ENCODE assay signal across 18 cellular contexts in genomic region chr20:40979247-40979646, GRCh38.
"Had no signal": no experiment of that assay in that cellular context is flagged by ENCODE, and none has a peak within 500 bp of the region (broad histone marks: within the 10 kb centered on the region; RNA-seq: fewer than 3 reads in every experiment).

No MANE protein-coding gene starts in this region.

- H3K4me3 Mint-ChIP-seq: naive thymus-derived CD8-positive, alpha-beta T cell had no signal

- H3K27ac ChIP-seq: coronary artery, neutrophil, stomach, thoracic aorta, transverse colon had no signal

- H3K27me3 ChIP-seq: esophagus squamous epithelium, stomach, transverse colon had no signal

- H3K4me3 ChIP-seq: coronary artery, esophagus squamous epithelium, mucosa of descending colon, stomach, thoracic aorta, transverse colon had no signal

- H3K36me3 ChIP-seq: esophagus squamous epithelium, neutrophil, stomach, thoracic aorta, transverse colon had no signal

- DNase-seq: effector CD4-positive, alpha-beta T cell; esophagus squamous epithelium; foreskin fibroblast; head of caudate nucleus; hippocampal formation; kidney glomerular epithelial cell; mucosa of descending colon; naive thymus-derived CD8-positive, alpha-beta T cell; posterior cingulate gyrus; small intestine; stimulated activated CD4-positive, alpha-beta T cell treated with anti-CD3 and anti-CD28 coated beads, Interleukin-12 subunit alpha, Interleukin-12 subunit beta, amount 100 ng/mL, for 4 hours; stimulated activated naive CD4-positive, alpha-beta T cell; stomach; substantia nigra; transverse colon had no signal

- H3K4me1 ChIP-seq: stomach, transverse colon had no signal

- H3K9me3 ChIP-seq: neutrophil had no signal

- ATAC-seq: mucosa of descending colon; naive thymus-derived CD8-positive, alpha-beta T cell had no signal

- H3K27ac Mint-ChIP-seq: naive thymus-derived CD8-positive, alpha-beta T cell had no signal
